ENCODE assay signal across 13 cellular contexts in the genomic region with DNA sequence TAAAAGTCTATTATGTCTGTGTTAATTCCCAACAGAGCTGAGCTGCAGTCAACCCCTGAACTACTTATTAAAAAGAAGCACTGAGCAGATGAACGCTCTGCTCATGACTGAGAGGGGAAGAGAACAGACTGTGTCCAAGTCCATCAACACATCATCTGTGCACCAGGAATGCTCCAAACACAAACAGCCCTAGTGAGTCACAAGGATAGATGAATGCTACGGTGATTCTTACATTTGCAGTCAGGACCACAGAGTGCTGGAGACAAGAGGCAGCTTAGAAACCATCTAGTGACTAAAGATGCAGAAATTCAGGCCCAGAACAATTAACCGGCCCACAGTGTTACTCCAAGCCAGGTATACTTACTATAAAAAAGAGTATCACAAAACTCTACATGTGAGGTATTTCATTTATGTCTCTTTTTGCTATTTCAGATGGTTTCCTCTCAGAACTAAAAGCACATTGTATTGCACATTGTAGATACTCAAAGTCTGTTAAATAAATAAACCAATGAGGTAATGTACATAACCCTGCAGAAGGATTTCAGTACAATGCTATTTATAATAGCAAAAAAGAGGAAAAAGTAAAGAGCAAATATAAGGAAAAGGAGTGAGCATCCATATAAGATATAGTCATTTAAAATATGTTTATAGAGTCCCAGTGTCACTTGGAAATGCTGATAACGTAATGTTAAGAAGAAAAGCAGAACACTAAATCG.
DNase-seq lines count a peak whose midpoint lies in the region; ATAC-seq and TF ChIP-seq lines count a peak whose summit lies in the region.
"Had no signal": no experiment of that assay in that cellular context is flagged by ENCODE, and none has a peak within 500 bp of the region (broad histone marks: within the 10 kb centered on the region; RNA-seq: fewer than 3 reads in every experiment).

No MANE protein-coding gene starts in this region.

- H3K27me3 Mint-ChIP-seq in activated CD8-positive, alpha-beta memory T cell treated with anti-CD3 and anti-CD28 coated beads, Interleukin-2, amount 10 ng/mL, durations not matched to agents 7 days and 5 days = peaks cover 2% of the 10 kb centered on the region

- no peaks in the 10 kb centered on the region for H3F3A ChIP-seq in neural cell (ENCODE audit: insufficient read depth, low read length, poor library complexity, severe bottlenecking)

- no peaks in the 10 kb centered on the region for H3K9me2 ChIP-seq in neural cell (ENCODE audit: insufficient read depth, low read length)

- TF ChIP-seq EP300 in neural cell (conservative IDR thresholded peaks at IDR 0.05; ENCODE audit: poor library complexity, severe bottlenecking) = no peak

- CTCF ChIA-PET in activated CD8-positive, alpha-beta memory T cell treated with anti-CD3 and anti-CD28 coated beads, Interleukin-2, amount 10 ng/mL, durations not matched to agents 7 days and 5 days (lab: Charles Lee) = interaction anchor here (1.2 kb wide), 1 partner anchor 13 kb away, joined by 3 read pairs; no protein-coding TSS in a partner anchor

- no peak overlapping the region for H3K27ac Mint-ChIP-seq in activated CD8-positive, alpha-beta memory T cell treated with anti-CD3 and anti-CD28 coated beads, Interleukin-2, amount 10 ng/mL, durations not matched to agents 7 days and 5 days
- H3K27ac Mint-ChIP-seq: GM23338, nephron had no signal

- TF ChIP-seq RAD21 in neural cell (conservative IDR thresholded peaks at IDR 0.05) = peak; percentile 11

- H3K4me1 Mint-ChIP-seq in activated CD8-positive, alpha-beta memory T cell treated with anti-CD3 and anti-CD28 coated beads, Interleukin-2, amount 10 ng/mL, durations not matched to agents 7 days and 5 days = no peaks in the 10 kb centered on the region
- H3K4me1 Mint-ChIP-seq: central memory CD8-positive, alpha-beta T cell had no signal

- no peak overlapping the region for H2AFZ ChIP-seq in neural cell (ENCODE audit: low read depth, low read length)
- H2AFZ ChIP-seq: GM23338 had no signal

- no peaks in the 10 kb centered on the region for H3K36me3 Mint-ChIP-seq in activated CD8-positive, alpha-beta memory T cell treated with anti-CD3 and anti-CD28 coated beads, Interleukin-2, amount 10 ng/mL, durations not matched to agents 7 days and 5 days

- ATAC-seq in HG03469 (IDR thresholded peaks at IDR 0.05; ENCODE audit: unreplicated experiment) (no peak), GM18907 (IDR thresholded peaks at IDR 0.05; ENCODE audit: unreplicated experiment) (no peak)
- no peak for ATAC-seq in activated CD8-positive, alpha-beta memory T cell treated with anti-CD3 and anti-CD28 coated beads, Interleukin-2, amount 10 ng/mL, durations not matched to agents 7 days and 5 days
- ATAC-seq: GM23338 had no signal

- no peaks in the 10 kb centered on the region for H3K79me2 ChIP-seq in neural cell (replicated peaks; ENCODE audit: insufficient read depth, low read length)

- TF ChIP-seq CTCF in epithelial cell of esophagus (IDR thresholded peaks at IDR 0.05; ENCODE audit: insufficient read depth, low read depth, low read length, missing control alignments) (no peak), neural cell (IDR thresholded peaks at IDR 0.05; ENCODE audit: poor library complexity, severe bottlenecking) (no peak)

- peak overlapping the region; percentile 21 for H3K9ac ChIP-seq in neural cell (ENCODE audit: low read length)

- peak overlapping the region; percentile 49 for H3K27ac ChIP-seq in neural cell (ENCODE audit: low read length)

- no peaks in the 10 kb centered on the region for H3K27me3 ChIP-seq in neural cell (ENCODE audit: insufficient read depth, low read depth, low read length)

- H3K9me3 Mint-ChIP-seq in activated CD8-positive, alpha-beta memory T cell treated with anti-CD3 and anti-CD28 coated beads, Interleukin-2, amount 10 ng/mL, durations not matched to agents 7 days and 5 days (ENCODE audit: low read depth) = no peaks in the 10 kb centered on the region
- H3K9me3 Mint-ChIP-seq: central memory CD8-positive, alpha-beta T cell; GM23338; nephron had no signal

- in situ Hi-C loops in Caki2 (cut with HindIII; ENCODE audit: low pct_unique_long_range_greater_than_20kb, low sequenced_read_pairs) = no loop called here

- H3K36me3 ChIP-seq in neural cell (ENCODE audit: insufficient read depth, low read length) = no peaks in the 10 kb centered on the region

- DNase-seq in Caki2 (ENCODE audit: low read depth) (peak; percentile 59), NCI-H345 (lab: John Stamatoyannopoulos, UW) (peak; percentile 55), epithelial cell of esophagus (ENCODE audit: low read depth) (peak; percentile 83), LoVo (ENCODE audit: low spot score) (no peak)
- DNase-seq in activated CD8-positive, alpha-beta memory T cell treated with anti-CD3 and anti-CD28 coated beads, Interleukin-2, amount 10 ng/mL, durations not matched to agents 7 days and 5 days = no peak
- DNase-seq: NCI-H1105; stimulated activated CD4-positive, alpha-beta T cell treated with anti-CD3 and anti-CD28 coated beads, Interleukin-4, amount 100 ng/mL, for 24 hours had no signal

- no peak overlapping the region for H3K4me3 ChIP-seq in epithelial cell of esophagus (ENCODE audit: low read length)
- no peak overlapping the region for H3K4me3 ChIP-seq in neural cell (ENCODE audit: low read length)
- H3K4me3 ChIP-seq: GM23338 had no signal

- no peak overlapping the region for H3K4me3 Mint-ChIP-seq in activated CD8-positive, alpha-beta memory T cell treated with anti-CD3 and anti-CD28 coated beads, Interleukin-2, amount 10 ng/mL, durations not matched to agents 7 days and 5 days
- H3K4me3 Mint-ChIP-seq: central memory CD8-positive, alpha-beta T cell; GM23338; nephron had no signal

- peak overlapping the region; percentile 3 for H3K4me2 ChIP-seq in neural cell (ENCODE audit: low read length)
- H3K4me2 ChIP-seq: GM23338 had no signal

- no peaks in the 10 kb centered on the region for H3K9me3 ChIP-seq in neural cell (ENCODE audit: low read length)

- no peaks in the 10 kb centered on the region for H4K20me1 ChIP-seq in neural cell (ENCODE audit: insufficient read depth)

TF ChIP-seq in neural cell, 6 proteins besides CTCF, POLR2A, EP300 and RAD21:
- TF ChIP-seq, protein P1, sequence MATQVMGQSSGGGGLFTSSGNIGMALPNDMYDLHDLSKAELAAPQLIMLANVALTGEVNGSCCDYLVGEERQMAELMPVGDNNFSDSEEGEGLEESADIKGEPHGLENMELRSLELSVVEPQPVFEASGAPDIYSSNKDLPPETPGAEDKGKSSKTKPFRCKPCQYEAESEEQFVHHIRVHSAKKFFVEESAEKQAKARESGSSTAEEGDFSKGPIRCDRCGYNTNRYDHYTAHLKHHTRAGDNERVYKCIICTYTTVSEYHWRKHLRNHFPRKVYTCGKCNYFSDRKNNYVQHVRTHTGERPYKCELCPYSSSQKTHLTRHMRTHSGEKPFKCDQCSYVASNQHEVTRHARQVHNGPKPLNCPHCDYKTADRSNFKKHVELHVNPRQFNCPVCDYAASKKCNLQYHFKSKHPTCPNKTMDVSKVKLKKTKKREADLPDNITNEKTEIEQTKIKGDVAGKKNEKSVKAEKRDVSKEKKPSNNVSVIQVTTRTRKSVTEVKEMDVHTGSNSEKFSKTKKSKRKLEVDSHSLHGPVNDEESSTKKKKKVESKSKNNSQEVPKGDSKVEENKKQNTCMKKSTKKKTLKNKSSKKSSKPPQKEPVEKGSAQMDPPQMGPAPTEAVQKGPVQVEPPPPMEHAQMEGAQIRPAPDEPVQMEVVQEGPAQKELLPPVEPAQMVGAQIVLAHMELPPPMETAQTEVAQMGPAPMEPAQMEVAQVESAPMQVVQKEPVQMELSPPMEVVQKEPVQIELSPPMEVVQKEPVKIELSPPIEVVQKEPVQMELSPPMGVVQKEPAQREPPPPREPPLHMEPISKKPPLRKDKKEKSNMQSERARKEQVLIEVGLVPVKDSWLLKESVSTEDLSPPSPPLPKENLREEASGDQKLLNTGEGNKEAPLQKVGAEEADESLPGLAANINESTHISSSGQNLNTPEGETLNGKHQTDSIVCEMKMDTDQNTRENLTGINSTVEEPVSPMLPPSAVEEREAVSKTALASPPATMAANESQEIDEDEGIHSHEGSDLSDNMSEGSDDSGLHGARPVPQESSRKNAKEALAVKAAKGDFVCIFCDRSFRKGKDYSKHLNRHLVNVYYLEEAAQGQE (IDR thresholded peaks at IDR 0.05; ENCODE audit: borderline replicate concordance) = no peak
- TF ChIP-seq SMC3 (conservative IDR thresholded peaks at IDR 0.05; ENCODE audit: poor library complexity) = no peak

Comparison
In these comparisons a context has a peak if more than half of its experiments do, and no peak if none do; other contexts are left out.
1. DNase-seq: peak in Caki2 (single experiment), NCI-H345 (single experiment) and epithelial cell of esophagus (single experiment); none in LoVo (single experiment) and activated CD8-positive, alpha-beta memory T cell treated with anti-CD3 and anti-CD28 coated beads, Interleukin-2, amount 10 ng/mL, durations not matched to agents 7 days and 5 days (single experiment).